1 cellular context compared by ENCODE assay signal in the genomic region with DNA sequence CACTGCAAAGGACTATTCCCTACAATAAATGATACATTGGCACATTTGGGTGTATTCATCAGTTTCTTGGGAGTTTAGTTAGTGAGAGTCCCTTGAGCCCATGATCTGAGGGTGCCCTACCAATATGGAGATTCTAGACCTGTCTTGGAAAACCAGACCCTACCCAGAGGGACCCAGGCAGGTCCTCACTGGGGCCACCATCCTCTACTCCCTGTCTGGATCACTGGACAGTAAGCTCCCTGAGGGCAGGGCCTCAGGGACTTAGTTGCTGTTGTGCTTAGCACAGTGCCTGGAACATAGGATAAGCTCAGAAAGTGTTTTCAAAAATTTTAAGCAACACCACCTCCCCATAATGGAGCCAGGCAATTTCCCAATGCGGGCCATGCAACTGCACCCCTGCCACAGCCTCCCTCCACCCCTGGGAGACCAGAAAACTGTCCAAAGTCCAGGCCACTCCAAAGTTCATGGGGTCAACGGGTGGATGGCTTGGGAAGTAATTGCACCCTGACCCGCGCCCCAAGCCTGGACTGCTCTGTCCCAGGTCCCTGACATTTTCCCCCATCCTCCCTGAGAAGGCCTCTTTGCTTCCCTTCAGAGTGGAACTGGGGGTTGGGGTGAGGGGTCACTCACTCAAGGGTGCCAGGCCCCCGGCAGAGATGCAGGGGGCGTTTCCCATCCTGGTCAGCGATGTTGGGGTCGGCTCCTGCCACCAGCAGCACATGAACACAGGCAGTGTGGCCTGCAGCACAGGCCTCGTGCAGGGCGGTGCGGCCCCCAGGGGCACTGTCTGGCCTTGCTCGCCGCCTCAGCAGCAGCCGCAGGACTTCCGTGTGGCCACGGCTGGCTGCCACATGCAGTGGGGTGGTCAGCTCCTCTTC.
TF ChIP-seq lines count a peak whose summit lies in the region.

No MANE protein-coding gene starts in this region.

TF ChIP-seq in K562, 482 proteins besides CTCF, POLR2A, EP300 and RAD21:
- TF ChIP-seq ZNF639 (CRISPR knock-in tag; conservative IDR thresholded peaks at IDR 0.05 in 1 of 2, IDR thresholded peaks at IDR 0.05 in 1 of 2) (0 out of 4 replicates have a peak, but pooled peaks of 1 of the 2 experiments have one; percentile 29), ZNF316 (IDR thresholded peaks at IDR 0.05) (peak; percentile 76), TRIM24 (IDR thresholded peaks at IDR 0.05) (peak in 1 of 2 experiments; percentile 30; a peak in 1 of 4 replicates), ZKSCAN8 (CRISPR knock-in tag; IDR thresholded peaks at IDR 0.05) (no peak), ZBTB9 (CRISPR knock-in tag; IDR thresholded peaks at IDR 0.05) (no peak)
- TF ChIP-seq, protein P1, sequence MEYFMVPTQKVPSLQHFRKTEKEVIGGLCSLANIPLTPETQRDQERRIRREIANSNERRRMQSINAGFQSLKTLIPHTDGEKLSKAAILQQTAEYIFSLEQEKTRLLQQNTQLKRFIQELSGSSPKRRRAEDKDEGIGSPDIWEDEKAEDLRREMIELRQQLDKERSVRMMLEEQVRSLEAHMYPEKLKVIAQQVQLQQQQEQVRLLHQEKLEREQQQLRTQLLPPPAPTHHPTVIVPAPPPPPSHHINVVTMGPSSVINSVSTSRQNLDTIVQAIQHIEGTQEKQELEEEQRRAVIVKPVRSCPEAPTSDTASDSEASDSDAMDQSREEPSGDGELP (CRISPR knock-in tag; IDR thresholded peaks at IDR 0.05; ENCODE audit: borderline replicate concordance), result 0 out of 2 replicates have a peak, but pooled peaks have one; percentile 20
